Comparison of ENCODE assay signal across 10 cellular contexts in genomic region chr2:226652388-226652787, GRCh38.
DNase-seq lines count a peak whose midpoint lies in the region; ATAC-seq and TF ChIP-seq lines count a peak whose summit lies in the region.
"Had no signal": no experiment of that assay in that cellular context is flagged by ENCODE, and none has a peak within 500 bp of the region (broad histone marks: within the 10 kb centered on the region; RNA-seq: fewer than 3 reads in every experiment).

No MANE protein-coding gene starts in this region.

- ATAC-seq in body of pancreas: peak; percentile 58
- ATAC-seq in stimulated activated naive B cell treated with anti-CD40 and anti-IgM and Interleukin-4, amounts not matched to agents 10 μg/mL and 1 μg/mL and 100 μg/mL, for 72 hours (replicated peaks): peak; percentile 67 to 68
- ATAC-seq in effector memory CD8-positive, alpha-beta T cell (replicated peaks): no peak

- POLR2A ChIA-PET in activated CD4-positive, alpha-beta T cell treated with anti-CD3 and anti-CD28 coated beads, Interleukin-2, amount 10 ng/mL, durations not matched to agents 7 days and 5 days (lab: Charles Lee): no interaction called here

- intact Hi-C loops in body of pancreas (cut with DNase I): no loop called here

- H3K4me1 ChIP-seq in body of pancreas: peaks cover 29% of the 10 kb centered on the region

- peak overlapping the region in 1 of 4 donors; percentile 31 for H3K27ac ChIP-seq in body of pancreas
- H3K27ac ChIP-seq: C4-2B had no signal

- no peak overlapping the region for H3K4me3 ChIP-seq in body of pancreas

- H3K36me3 Mint-ChIP-seq in activated CD4-positive, alpha-beta T cell treated with anti-CD3 and anti-CD28 coated beads, Interleukin-2, amount 10 ng/mL, durations not matched to agents 7 days and 5 days (ENCODE audit: low read depth): peaks cover 21% of the 10 kb centered on the region
- H3K36me3 Mint-ChIP-seq in stimulated activated naive B cell treated with anti-CD40 and anti-IgM and Interleukin-4, amounts not matched to agents 10 μg/mL and 1 μg/mL and 100 μg/mL, for 72 hours: peaks cover 0 to 10% of the 10 kb centered on the region in 2 donors
- no peaks in the 10 kb centered on the region for H3K36me3 Mint-ChIP-seq in effector memory CD8-positive, alpha-beta T cell (ENCODE audit: insufficient read depth)

- peaks cover 55% of the 10 kb centered on the region for H3K4me1 Mint-ChIP-seq in activated CD4-positive, alpha-beta T cell treated with anti-CD3 and anti-CD28 coated beads, Interleukin-2, amount 10 ng/mL, durations not matched to agents 7 days and 5 days
- H3K4me1 Mint-ChIP-seq in stimulated activated naive B cell treated with anti-CD40 and anti-IgM and Interleukin-4, amounts not matched to agents 10 μg/mL and 1 μg/mL and 100 μg/mL, for 72 hours: peaks cover 8 to 19% of the 10 kb centered on the region in 2 donors
- H3K4me1 Mint-ChIP-seq in effector memory CD8-positive, alpha-beta T cell (ENCODE audit: low read depth in 2 of 2): peaks cover 9 to 10% of the 10 kb centered on the region in 2 donors

- TF ChIP-seq CTCF in body of pancreas (IDR thresholded peaks at IDR 0.05): no peak

- no peak overlapping the region for H3K4me3 Mint-ChIP-seq in activated CD4-positive, alpha-beta T cell treated with anti-CD3 and anti-CD28 coated beads, Interleukin-2, amount 10 ng/mL, durations not matched to agents 7 days and 5 days
- H3K4me3 Mint-ChIP-seq in stimulated activated naive B cell treated with anti-CD40 and anti-IgM and Interleukin-4, amounts not matched to agents 10 μg/mL and 1 μg/mL and 100 μg/mL, for 72 hours: no peak overlapping the region
- H3K4me3 Mint-ChIP-seq in effector memory CD8-positive, alpha-beta T cell: no peak overlapping the region

- CTCF ChIA-PET in activated CD4-positive, alpha-beta T cell treated with anti-CD3 and anti-CD28 coated beads, Interleukin-2, amount 10 ng/mL, durations not matched to agents 7 days and 5 days (lab: Charles Lee): interaction anchor here (0.6 to 1.3 kb wide), 3 partner anchors 8 to 85 kb away, joined by 3 to 5 read pairs (median 4); no protein-coding TSS in a partner anchor

- no peak for TF ChIP-seq POLR2A in body of pancreas (IDR thresholded peaks at IDR 0.05)

- no peaks in the 10 kb centered on the region for H3K9me3 ChIP-seq in body of pancreas

- no peaks in the 10 kb centered on the region for H3K27me3 Mint-ChIP-seq in activated CD4-positive, alpha-beta T cell treated with anti-CD3 and anti-CD28 coated beads, Interleukin-2, amount 10 ng/mL, durations not matched to agents 7 days and 5 days
- H3K27me3 Mint-ChIP-seq in stimulated activated naive B cell treated with anti-CD40 and anti-IgM and Interleukin-4, amounts not matched to agents 10 μg/mL and 1 μg/mL and 100 μg/mL, for 72 hours: peaks cover 23 to 45% of the 10 kb centered on the region in 2 donors
- H3K27me3 Mint-ChIP-seq in effector memory CD8-positive, alpha-beta T cell: peaks cover 0 to 13% of the 10 kb centered on the region in 2 donors

- H3K27ac Mint-ChIP-seq in activated CD4-positive, alpha-beta T cell treated with anti-CD3 and anti-CD28 coated beads, Interleukin-2, amount 10 ng/mL, durations not matched to agents 7 days and 5 days: peak overlapping the region; percentile 26
- no peak overlapping the region for H3K27ac Mint-ChIP-seq in stimulated activated naive B cell treated with anti-CD40 and anti-IgM and Interleukin-4, amounts not matched to agents 10 μg/mL and 1 μg/mL and 100 μg/mL, for 72 hours
- no peak overlapping the region for H3K27ac Mint-ChIP-seq in effector memory CD8-positive, alpha-beta T cell

- H3K36me3 ChIP-seq in body of pancreas (replicated peaks in 1 of 2; ENCODE audit: insufficient read depth in 1 of 2, low read depth in 2 of 2): no peaks in the 10 kb centered on the region

- peaks cover 18% of the 10 kb centered on the region for H3K9me3 Mint-ChIP-seq in activated CD4-positive, alpha-beta T cell treated with anti-CD3 and anti-CD28 coated beads, Interleukin-2, amount 10 ng/mL, durations not matched to agents 7 days and 5 days
- H3K9me3 Mint-ChIP-seq in stimulated activated naive B cell treated with anti-CD40 and anti-IgM and Interleukin-4, amounts not matched to agents 10 μg/mL and 1 μg/mL and 100 μg/mL, for 72 hours: peaks cover 9 to 11% of the 10 kb centered on the region in 2 donors
- H3K9me3 Mint-ChIP-seq in effector memory CD8-positive, alpha-beta T cell: peaks cover 0 to 1% of the 10 kb centered on the region in 2 donors

- no peak for DNase-seq in activated CD4-positive, alpha-beta T cell treated with anti-CD3 and anti-CD28 coated beads, Interleukin-2, amount 10 ng/mL, durations not matched to agents 7 days and 5 days
- DNase-seq in activated CD4-positive, alpha-beta T cell treated with anti-CD3 and anti-CD28 coated beads for 48 hours: no peak
- DNase-seq in HPDE6-E6E7 (ENCODE audit: extremely low spot score): peak; percentile 52
- DNase-seq in body of pancreas: no peak
- no peak for DNase-seq in stimulated activated naive B cell treated with anti-CD40 and anti-IgM and Interleukin-4, amounts not matched to agents 10 μg/mL and 1 μg/mL and 100 μg/mL, for 72 hours
- DNase-seq in NCI-H2107 (lab: John Stamatoyannopoulos, UW): no peak
- DNase-seq in 8988T: no peak
- DNase-seq in effector memory CD8-positive, alpha-beta T cell: no peak
- DNase-seq: stimulated activated naive CD4-positive, alpha-beta T cell had no signal

- no peaks in the 10 kb centered on the region for H3K27me3 ChIP-seq in body of pancreas

- WGBS in body of pancreas, 2 donors: 36 to 48% methylated on average over 4 of the region's 4 CpGs
